13 cellular contexts compared by ENCODE assay signal in genomic region chr12:100877776-100878175, GRCh38.
DNase-seq lines count a peak whose midpoint lies in the region; TF ChIP-seq lines count a peak whose summit lies in the region.
"Had no signal": no experiment of that assay in that cellular context is flagged by ENCODE, and none has a peak within 500 bp of the region (broad histone marks: within the 10 kb centered on the region; RNA-seq: fewer than 3 reads in every experiment).

No MANE protein-coding gene starts in this region.

- no peak overlapping the region for H3K4me3 ChIP-seq in NB4 (ENCODE audit: low read depth, low read length)
- H3K4me3 ChIP-seq: gastroesophageal sphincter, suprapubic skin had no signal

- no peak for TF ChIP-seq POLR2A in NB4 (IDR thresholded peaks at IDR 0.05; ENCODE audit: extremely low read depth, insufficient read length)

- H3K27me3 Mint-ChIP-seq in chondrocyte (ENCODE audit: low read depth) (no peaks in the 10 kb centered on the region), osteocyte (ENCODE audit: unreplicated experiment) (peaks cover 2% of the 10 kb centered on the region)
- H3K27me3 Mint-ChIP-seq in activated naive CD4-positive, alpha-beta T cell treated with anti-CD3 and anti-CD28 coated beads, Interleukin-2, amount 10 ng/mL, durations not matched to agents 7 days and 5 days: no peaks in the 10 kb centered on the region
- H3K27me3 Mint-ChIP-seq: dendritic cell treated with granulocyte-macrophage colony-stimulating factor and Interleukin-4, amounts not matched to agents 40 ng/mL and 50 ng/mL, for 4 days had no signal

- H3K9me3 Mint-ChIP-seq in chondrocyte (ENCODE audit: low read depth) (peaks cover 12% of the 10 kb centered on the region), osteocyte (ENCODE audit: unreplicated experiment) (peaks cover 20% of the 10 kb centered on the region)
- H3K9me3 Mint-ChIP-seq in activated naive CD4-positive, alpha-beta T cell treated with anti-CD3 and anti-CD28 coated beads, Interleukin-2, amount 10 ng/mL, durations not matched to agents 7 days and 5 days: peaks cover 5% of the 10 kb centered on the region

- H3K4me3 Mint-ChIP-seq in chondrocyte (ENCODE audit: unreplicated experiment): no peak overlapping the region
- H3K4me3 Mint-ChIP-seq in osteocyte (ENCODE audit: unreplicated experiment): no peak overlapping the region
- H3K4me3 Mint-ChIP-seq in activated naive CD4-positive, alpha-beta T cell treated with anti-CD3 and anti-CD28 coated beads, Interleukin-2, amount 10 ng/mL, durations not matched to agents 7 days and 5 days: no peak overlapping the region
- H3K4me3 Mint-ChIP-seq: activated naive CD8-positive, alpha-beta T cell treated with anti-CD3 and anti-CD28 coated beads for 36 hours; dendritic cell treated with granulocyte-macrophage colony-stimulating factor and Interleukin-4, amounts not matched to agents 40 ng/mL and 50 ng/mL, for 4 days had no signal

- H3K27ac Mint-ChIP-seq in chondrocyte (ENCODE audit: unreplicated experiment): no peak overlapping the region
- H3K27ac Mint-ChIP-seq in osteocyte (ENCODE audit: unreplicated experiment): no peak overlapping the region
- H3K27ac Mint-ChIP-seq in activated naive CD4-positive, alpha-beta T cell treated with anti-CD3 and anti-CD28 coated beads, Interleukin-2, amount 10 ng/mL, durations not matched to agents 7 days and 5 days: no peak overlapping the region
- H3K27ac Mint-ChIP-seq: activated naive CD8-positive, alpha-beta T cell treated with anti-CD3 and anti-CD28 coated beads for 36 hours; dendritic cell treated with granulocyte-macrophage colony-stimulating factor and Interleukin-4, amounts not matched to agents 40 ng/mL and 50 ng/mL, for 4 days had no signal

- peaks cover 5% of the 10 kb centered on the region for H3K36me3 Mint-ChIP-seq in chondrocyte (ENCODE audit: low read depth)
- H3K36me3 Mint-ChIP-seq in osteocyte (ENCODE audit: unreplicated experiment): no peaks in the 10 kb centered on the region
- no peaks in the 10 kb centered on the region for H3K36me3 Mint-ChIP-seq in activated naive CD4-positive, alpha-beta T cell treated with anti-CD3 and anti-CD28 coated beads, Interleukin-2, amount 10 ng/mL, durations not matched to agents 7 days and 5 days
- H3K36me3 Mint-ChIP-seq: activated naive CD8-positive, alpha-beta T cell treated with anti-CD3 and anti-CD28 coated beads for 36 hours had no signal

- peaks cover 8% of the 10 kb centered on the region for H3K4me1 Mint-ChIP-seq in chondrocyte (ENCODE audit: low read depth)
- H3K4me1 Mint-ChIP-seq in osteocyte (ENCODE audit: unreplicated experiment): no peaks in the 10 kb centered on the region
- no peaks in the 10 kb centered on the region for H3K4me1 Mint-ChIP-seq in activated naive CD4-positive, alpha-beta T cell treated with anti-CD3 and anti-CD28 coated beads, Interleukin-2, amount 10 ng/mL, durations not matched to agents 7 days and 5 days
- H3K4me1 Mint-ChIP-seq: activated naive CD8-positive, alpha-beta T cell treated with anti-CD3 and anti-CD28 coated beads for 36 hours had no signal

- CTCF ChIA-PET in activated naive CD4-positive, alpha-beta T cell treated with anti-CD3 and anti-CD28 coated beads, Interleukin-2, amount 10 ng/mL, durations not matched to agents 7 days and 5 days (lab: Charles Lee): no interaction called here

- DNase-seq in NB4 (ENCODE audit: low read depth) (no peak), chondrocyte (ENCODE audit: low spot score) (no peak), osteocyte (ENCODE audit: extremely low spot score, unreplicated experiment) (no peak), NCI-H1105 treated with DMSO at 0.1 percent for 48 hours (lab: John Stamatoyannopoulos, UW) (no peak), NCI-H524 (lab: John Stamatoyannopoulos, UW) (no peak)
- no peak for DNase-seq in activated naive CD4-positive, alpha-beta T cell treated with anti-CD3 and anti-CD28 coated beads, Interleukin-2, amount 10 ng/mL, durations not matched to agents 7 days and 5 days
- DNase-seq: activated naive CD8-positive, alpha-beta T cell treated with anti-CD3 and anti-CD28 coated beads for 36 hours; NCI-H2029 treated with DMSO at 0.1 percent for 48 hours; small intestine had no signal

- TF ChIP-seq CTCF in GM12873 (IDR thresholded peaks at IDR 0.05; ENCODE audit: insufficient read depth, low read depth, low read length, missing control alignments) (peak; percentile 50), NB4 (IDR thresholded peaks at IDR 0.05; ENCODE audit: low read depth, low read length) (peak; percentile 38), chondrocyte (IDR thresholded peaks at IDR 0.05) (peak; percentile 63), osteocyte (IDR thresholded peaks at IDR 0.05) (peak; percentile 15)
